22 cellular contexts compared by ENCODE assay signal in genomic region chr5:15577831-15578230, GRCh38.
"Had no signal": no experiment of that assay in that cellular context is flagged by ENCODE, and none has a peak within 500 bp of the region (broad histone marks: within the 10 kb centered on the region; RNA-seq: fewer than 3 reads in every experiment).

No MANE protein-coding gene starts in this region.

- H3K9me3 ChIP-seq: neutrophil, psoas muscle, suprapubic skin, thyroid gland had no signal

- H3K27ac ChIP-seq: coronary artery, foreskin keratinocyte, left lung, neutrophil, psoas muscle, spleen, suprapubic skin, thyroid gland had no signal

- H3K36me3 Mint-ChIP-seq: naive thymus-derived CD4-positive, alpha-beta T cell had no signal

- H3K36me3 ChIP-seq: left lung, neutrophil, spleen, suprapubic skin, thyroid gland had no signal

- H3K27ac Mint-ChIP-seq: naive thymus-derived CD4-positive, alpha-beta T cell; type B pancreatic cell had no signal

- H3K4me3 ChIP-seq: coronary artery, left lung, lung, psoas muscle, spleen, suprapubic skin, thyroid gland had no signal

- H3K4me3 Mint-ChIP-seq: naive thymus-derived CD4-positive, alpha-beta T cell had no signal

- H3K27me3 ChIP-seq: foreskin keratinocyte, left lung, neutrophil, spleen, suprapubic skin, thyroid gland had no signal

- H3K4me1 ChIP-seq: foreskin keratinocyte, left lung, psoas muscle, suprapubic skin, thyroid gland had no signal

- H3K4me1 Mint-ChIP-seq: naive thymus-derived CD4-positive, alpha-beta T cell had no signal

- ATAC-seq: foreskin keratinocyte; left lung; naive thymus-derived CD4-positive, alpha-beta T cell; psoas muscle; sciatic nerve had no signal

- FAIRE-seq: endometrium, islet of Langerhans, urothelium cell line had no signal

- DNase-seq: central memory CD4-positive, alpha-beta T cell; effector memory CD4-positive, alpha-beta T cell; foreskin keratinocyte; head of caudate nucleus; hypothalamus; left lung; naive thymus-derived CD4-positive, alpha-beta T cell; psoas muscle; spleen; stimulated activated CD4-positive, alpha-beta T cell treated with anti-CD3 and anti-CD28 coated beads, Interleukin-15, amount 100 ng/mL, for 24 hours; stimulated activated CD4-positive, alpha-beta T cell treated with anti-CD3 and anti-CD28 coated beads, Interleukin-2, amount 100 ng/mL, for 24 hours; stimulated activated naive CD4-positive, alpha-beta T cell treated with Interleukin-2 at 50 U/mL for 16 hours; thyroid gland had no signal
